In genomic region chr9:4497395-4497794, GRCh38 we compare ENCODE assay signal across 20 cellular contexts. TPM values are rescaled to one million over a fixed set of nuclear protein-coding genes. Genes with fewer than 3 reads are reported as not detected.
A peak's percentile ranks its signal among the peaks of the same experiment; 100 is the strongest.
DNase-seq lines count a peak whose midpoint lies in the region; ATAC-seq, FAIRE-seq and TF ChIP-seq lines count a peak whose summit lies in the region.
"Had no signal": no experiment of that assay in that cellular context is flagged by ENCODE, and none has a peak within 500 bp of the region (broad histone marks: within the 10 kb centered on the region; RNA-seq: fewer than 3 reads in every experiment).

No MANE protein-coding gene starts in this region.

- H3K9ac ChIP-seq in adipocyte (ENCODE audit: low read length) (peak overlapping the region; percentile 19), mesendoderm (ENCODE audit: low read length) (no peak overlapping the region)

- no peak for TF ChIP-seq POLR2A in transverse colon (IDR thresholded peaks at IDR 0.05)

- H3K9me3 ChIP-seq in adipocyte (ENCODE audit: control insufficient read depth, low read length) (no peaks in the 10 kb centered on the region), transverse colon (no peaks in the 10 kb centered on the region)
- H3K9me3 ChIP-seq: A549, BE2C, MG63, SJSA1 had no signal

- peak overlapping the region; percentile 3 for H3K18ac ChIP-seq in mesendoderm (ENCODE audit: low read length)

- no peak overlapping the region for H4K8ac ChIP-seq in mesendoderm (ENCODE audit: low read depth, low read length)

- peak; percentile 35 for FAIRE-seq in GM18507 (lab: Jason Lieb, UNC)
- FAIRE-seq: A549, H1, K562, RCC 7860 had no signal

- H2BK5ac ChIP-seq in mesendoderm (ENCODE audit: low read length): no peak overlapping the region

- no peak overlapping the region for H3K4me2 ChIP-seq in mesendoderm (ENCODE audit: low read length)
- H3K4me2 ChIP-seq: A549 had no signal

- H3K56ac ChIP-seq in mesendoderm (ENCODE audit: low read length): no peak overlapping the region

- WGBS in mesendoderm (ENCODE audit: extremely low coverage, insufficient coverage, low lambda C conversion rate): no CpG with 5 or more reads among the region's 1 CpG
- WGBS in transverse colon (ENCODE audit: low coverage in 1 of 2), 2 donors: 12% methylated on average over 1 of the region's 1 CpG; no CpG with 5 or more reads in 1 of the 2 donors

- no peak overlapping the region for H2BK15ac ChIP-seq in mesendoderm (replicated peaks; ENCODE audit: low read depth)

- H3K4me3 ChIP-seq in adipocyte (ENCODE audit: low read length): no peak overlapping the region
- H3K4me3 ChIP-seq in mesendoderm (ENCODE audit: low read length): no peak overlapping the region
- H3K4me3 ChIP-seq in transverse colon: no peak overlapping the region
- H3K4me3 ChIP-seq: A549, K562, MG63, SJSA1 had no signal

- TF ChIP-seq EP300 in transverse colon (IDR thresholded peaks at IDR 0.05; ENCODE audit: low read depth): no peak

- TF ChIP-seq CTCF in transverse colon (IDR thresholded peaks at IDR 0.05): no peak

- ATAC-seq in GM21737 (IDR thresholded peaks at IDR 0.05; ENCODE audit: unreplicated experiment): no peak
- ATAC-seq in GM18873 (IDR thresholded peaks at IDR 0.05; ENCODE audit: low FRiP score, unreplicated experiment): no peak
- ATAC-seq: K562 had no signal

- H2AK5ac ChIP-seq in mesendoderm (ENCODE audit: low read length): no peak overlapping the region

- no peaks in the 10 kb centered on the region for H3K36me3 ChIP-seq in adipocyte (ENCODE audit: control insufficient read depth, insufficient read depth, low read length, severe bottlenecking)
- H3K36me3 ChIP-seq in mesendoderm (ENCODE audit: control insufficient read depth, insufficient read depth, low read length): no peaks in the 10 kb centered on the region
- H3K36me3 ChIP-seq in transverse colon: no peaks in the 10 kb centered on the region
- H3K36me3 ChIP-seq: BE2C, MG63, SJSA1 had no signal

- DNase-seq in GM18507 (ENCODE audit: extremely low spot score, insufficient read length, low read depth) (no peak), adipocyte (ENCODE audit: low read depth) (no peak), mesendoderm (no peak), transverse colon (no peak), SIG-M5 treated with dmso at 0.1 percent for 504 hours (lab: John Stamatoyannopoulos, UW; ENCODE audit: unreplicated experiment) (no peak)
- DNase-seq: BE2C, DMS79, MG63, NCI-H1417, NCI-H1694 treated with DMSO at 0.1 percent for 48 hours, NCI-H2081 treated with DMSO at 0.1 percent for 48 hours, NCI-H446, NCI-H526 had no signal

- no peak overlapping the region for H3K27ac ChIP-seq in mesendoderm (ENCODE audit: low read depth, low read length)
- H3K27ac ChIP-seq in transverse colon: peak overlapping the region; percentile 59 to 74 (median 63)
- H3K27ac ChIP-seq: A549, SJSA1 had no signal

- intact Hi-C loops in transverse colon (cut with DNase I; ENCODE audit: low total_unique reads): no loop called here

- in situ Hi-C loops in transverse colon (cut with MboI; ENCODE audit: low pct_ligation_motif_present in 1 of 4, low pct_unique_long_range_greater_than_20kb in 1 of 4, low sequenced_read_pairs in 3 of 4): no loop called here

- no peaks in the 10 kb centered on the region for H3K79me2 ChIP-seq in mesendoderm (ENCODE audit: control insufficient read depth, insufficient read depth, low read length)

- H3K27me3 ChIP-seq in adipocyte (replicated peaks; ENCODE audit: control insufficient read depth, insufficient read depth, low read length) (no peaks in the 10 kb centered on the region), mesendoderm (ENCODE audit: insufficient read depth, low read length, poor library complexity) (no peaks in the 10 kb centered on the region), transverse colon (no peaks in the 10 kb centered on the region)
- H3K27me3 ChIP-seq: MG63, SJSA1 had no signal

- no peak overlapping the region for H3K4ac ChIP-seq in mesendoderm (ENCODE audit: low read depth, low read length)

- H3K79me1 ChIP-seq in mesendoderm (ENCODE audit: low read length): no peaks in the 10 kb centered on the region

- no peak overlapping the region for H3K23ac ChIP-seq in mesendoderm (ENCODE audit: low read length)

- H3K4me1 ChIP-seq in adipocyte (ENCODE audit: control insufficient read depth, insufficient read depth, low read length): peaks cover 41% of the 10 kb centered on the region
- peaks cover 2% of the 10 kb centered on the region for H3K4me1 ChIP-seq in mesendoderm (ENCODE audit: control insufficient read depth, low read depth, low read length)
- H3K4me1 ChIP-seq in transverse colon: peaks cover 3 to 26% (median 13%) of the 10 kb centered on the region in 4 donors
- H3K4me1 ChIP-seq: A549, BE2C, SJSA1 had no signal

- no peak overlapping the region for H2BK120ac ChIP-seq in mesendoderm (ENCODE audit: low read depth, low read length)

- no peak overlapping the region for H4K5ac ChIP-seq in mesendoderm (ENCODE audit: low read length)

RNA-seq across cellular contexts. Expression of gene SLC1A1, which starts 7.1 kb away (rescaled TPM):
- 7.0 TPM for polyA plus RNA-seq in mesendoderm (2013, experiment 1 of 2)
- 7.3 TPM for polyA plus RNA-seq in mesendoderm (2013, experiment 2 of 2)
- total RNA-seq in transverse colon: 10 to 100 TPM in 3 of 4 donors, under 1 TPM in 1; 0.80 to 63.2 (median 28.7) TPM
